ENCODE assay signal across 1 cellular context in the genomic region with DNA sequence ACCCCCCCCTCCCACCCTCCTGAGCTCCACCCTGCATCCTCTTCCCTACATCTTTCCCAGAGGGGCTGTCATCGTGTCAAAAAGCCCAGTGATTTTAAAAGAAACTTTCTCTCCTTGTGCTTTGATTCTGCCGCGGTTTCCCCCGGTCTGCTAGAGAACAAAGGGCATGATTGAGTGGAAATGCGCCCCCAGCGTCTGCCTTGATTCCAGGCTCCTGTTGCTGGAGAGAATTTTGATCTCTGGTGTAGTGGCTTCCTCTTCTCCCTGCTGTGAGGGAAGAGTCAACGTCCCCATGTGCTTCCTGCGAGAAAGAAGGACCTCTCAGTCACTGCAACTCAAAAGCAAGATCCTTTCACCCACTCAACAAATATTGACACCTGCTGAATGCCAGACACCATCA.
TF ChIP-seq lines count a peak whose summit lies in the region.

No MANE protein-coding gene starts in this region.

TF ChIP-seq in GM23338, 12 proteins besides CTCF, POLR2A, EP300 and RAD21 (continued from another document):
- TF ChIP-seq, protein P1, sequence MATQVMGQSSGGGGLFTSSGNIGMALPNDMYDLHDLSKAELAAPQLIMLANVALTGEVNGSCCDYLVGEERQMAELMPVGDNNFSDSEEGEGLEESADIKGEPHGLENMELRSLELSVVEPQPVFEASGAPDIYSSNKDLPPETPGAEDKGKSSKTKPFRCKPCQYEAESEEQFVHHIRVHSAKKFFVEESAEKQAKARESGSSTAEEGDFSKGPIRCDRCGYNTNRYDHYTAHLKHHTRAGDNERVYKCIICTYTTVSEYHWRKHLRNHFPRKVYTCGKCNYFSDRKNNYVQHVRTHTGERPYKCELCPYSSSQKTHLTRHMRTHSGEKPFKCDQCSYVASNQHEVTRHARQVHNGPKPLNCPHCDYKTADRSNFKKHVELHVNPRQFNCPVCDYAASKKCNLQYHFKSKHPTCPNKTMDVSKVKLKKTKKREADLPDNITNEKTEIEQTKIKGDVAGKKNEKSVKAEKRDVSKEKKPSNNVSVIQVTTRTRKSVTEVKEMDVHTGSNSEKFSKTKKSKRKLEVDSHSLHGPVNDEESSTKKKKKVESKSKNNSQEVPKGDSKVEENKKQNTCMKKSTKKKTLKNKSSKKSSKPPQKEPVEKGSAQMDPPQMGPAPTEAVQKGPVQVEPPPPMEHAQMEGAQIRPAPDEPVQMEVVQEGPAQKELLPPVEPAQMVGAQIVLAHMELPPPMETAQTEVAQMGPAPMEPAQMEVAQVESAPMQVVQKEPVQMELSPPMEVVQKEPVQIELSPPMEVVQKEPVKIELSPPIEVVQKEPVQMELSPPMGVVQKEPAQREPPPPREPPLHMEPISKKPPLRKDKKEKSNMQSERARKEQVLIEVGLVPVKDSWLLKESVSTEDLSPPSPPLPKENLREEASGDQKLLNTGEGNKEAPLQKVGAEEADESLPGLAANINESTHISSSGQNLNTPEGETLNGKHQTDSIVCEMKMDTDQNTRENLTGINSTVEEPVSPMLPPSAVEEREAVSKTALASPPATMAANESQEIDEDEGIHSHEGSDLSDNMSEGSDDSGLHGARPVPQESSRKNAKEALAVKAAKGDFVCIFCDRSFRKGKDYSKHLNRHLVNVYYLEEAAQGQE (IDR thresholded peaks at IDR 0.05; ENCODE audit: unreplicated experiment) = no peak
- TF ChIP-seq, protein P2, sequence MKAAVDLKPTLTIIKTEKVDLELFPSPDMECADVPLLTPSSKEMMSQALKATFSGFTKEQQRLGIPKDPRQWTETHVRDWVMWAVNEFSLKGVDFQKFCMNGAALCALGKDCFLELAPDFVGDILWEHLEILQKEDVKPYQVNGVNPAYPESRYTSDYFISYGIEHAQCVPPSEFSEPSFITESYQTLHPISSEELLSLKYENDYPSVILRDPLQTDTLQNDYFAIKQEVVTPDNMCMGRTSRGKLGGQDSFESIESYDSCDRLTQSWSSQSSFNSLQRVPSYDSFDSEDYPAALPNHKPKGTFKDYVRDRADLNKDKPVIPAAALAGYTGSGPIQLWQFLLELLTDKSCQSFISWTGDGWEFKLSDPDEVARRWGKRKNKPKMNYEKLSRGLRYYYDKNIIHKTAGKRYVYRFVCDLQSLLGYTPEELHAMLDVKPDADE (IDR thresholded peaks at IDR 0.05) = no peak
- no peak for TF ChIP-seq ZNF114 (CRISPR knock-in tag; IDR thresholded peaks at IDR 0.05)
- no peak for TF ChIP-seq CREB1 (CRISPR knock-in tag; IDR thresholded peaks at IDR 0.05; ENCODE audit: low read depth)
- TF ChIP-seq STAT1 (IDR thresholded peaks at IDR 0.05; ENCODE audit: unreplicated experiment) = no peak
- no peak for TF ChIP-seq ZNF331 (CRISPR knock-in tag; IDR thresholded peaks at IDR 0.05; ENCODE audit: low read depth)
- TF ChIP-seq EZH2phosphoT487 (IDR thresholded peaks at IDR 0.05; ENCODE audit: unreplicated experiment) = no peak
